ENCODE assay signal across 11 cellular contexts in genomic region chr3:66386011-66386924, GRCh38.
DNase-seq lines count a peak whose midpoint lies in the region; ATAC-seq, FAIRE-seq and TF ChIP-seq lines count a peak whose summit lies in the region.
"Had no signal": no experiment of that assay in that cellular context is flagged by ENCODE, and none has a peak within 500 bp of the region (broad histone marks: within the 10 kb centered on the region; RNA-seq: fewer than 3 reads in every experiment).

No MANE protein-coding gene starts in this region.

- no peak overlapping the region for H4K91ac ChIP-seq in H9 (ENCODE audit: insufficient read length, low read depth, low read length)

- no peak overlapping the region for H3K9ac ChIP-seq in H9 (ENCODE audit: extremely low read depth, insufficient read length, low read length)

- FAIRE-seq in small intestine (lab: Jason Lieb, UNC), result no peak

- peaks cover 15 to 36% of the 10 kb centered on the region in 2 donors for H3K36me3 ChIP-seq in small intestine (ENCODE audit: control insufficient read depth in 2 of 2, insufficient read depth in 2 of 2, low read length in 2 of 2)

- H3K14ac ChIP-seq in H9 (ENCODE audit: insufficient read depth, low read length), result no peak overlapping the region

- ATAC-seq in GM18909 (IDR thresholded peaks at IDR 0.05; ENCODE audit: poor library complexity, unreplicated experiment), result peak; percentile 92
- ATAC-seq in HG03558 (IDR thresholded peaks at IDR 0.05; ENCODE audit: extremely low read depth, unreplicated experiment), result peak; percentile 82

- H3K23me2 ChIP-seq in H9 (ENCODE audit: insufficient read length, low read depth, low read length, poor library complexity, severe bottlenecking), result no peaks in the 10 kb centered on the region

- H2AFZ ChIP-seq in H9 (ENCODE audit: low read length), result no peak overlapping the region

- no peak overlapping the region for H2BK12ac ChIP-seq in H9 (ENCODE audit: insufficient read length, low read depth, low read length)

- no peak overlapping the region for H2BK15ac ChIP-seq in H9 (ENCODE audit: low read depth, low read length)

- DNase-seq in H9 (no peak), neural crest cell (ENCODE audit: low read depth, low spot score) (no peak), small intestine (no peak), NCI-H1417 (lab: John Stamatoyannopoulos, UW) (no peak), NCI-H524 treated with DMSO at 0.1 percent for 48 hours (lab: John Stamatoyannopoulos, UW) (no peak)
- DNase-seq in activated T-helper 1 cell treated with anti-CD3 and anti-CD28 coated beads, Interleukin-12 subunit alpha, Interleukin-12 subunit beta, Interleukin-2, Interleukin-4 antibody, amounts not matched to agents 30 ng/mL and 10 ng/mL and 1 ng/mL, durations not matched to agents 14 hours and 24 hours and 36 hours (ENCODE audit: low spot score), result no peak
- DNase-seq: activated CD4-positive, alpha-beta T cell treated with anti-CD3 and anti-CD28 coated beads, Interleukin-2, amount 50 U/mL, for 1 hour; NCI-H748 treated with DMSO at 0.1 percent for 48 hours; stimulated activated CD4-positive, alpha-beta T cell treated with anti-CD3 and anti-CD28 coated beads, Interleukin-2, amount 100 ng/mL, for 24 hours had no signal

- WGBS in H9 (ENCODE audit: extremely low coverage, insufficient read length, low lambda C conversion rate), result no CpG with 5 or more reads among the region's 12 CpGs
- 92 to 97% (median 96%) methylated on average over 12 of the region's 12 CpGs for WGBS in small intestine, 3 donors

- H4K20me1 ChIP-seq in H9 (ENCODE audit: control insufficient read depth, insufficient read depth, insufficient read length), result peaks cover 3% of the 10 kb centered on the region

- no peaks in the 10 kb centered on the region for H3K27me3 ChIP-seq in H9 (ENCODE audit: insufficient read depth, low read length)
- no peaks in the 10 kb centered on the region for H3K27me3 ChIP-seq in small intestine (ENCODE audit: control insufficient read depth in 2 of 2, insufficient read depth in 2 of 2, low read length in 2 of 2)

- no peak overlapping the region for H3K4me3 Mint-ChIP-seq in H9
- H3K4me3 Mint-ChIP-seq in neural crest cell, result peak overlapping the region; percentile 38
- H3K4me3 Mint-ChIP-seq in activated T-helper 1 cell treated with anti-CD3 and anti-CD28 coated beads, Interleukin-12 subunit alpha, Interleukin-12 subunit beta, Interleukin-2, Interleukin-4 antibody, amounts not matched to agents 30 ng/mL and 10 ng/mL and 1 ng/mL, durations not matched to agents 14 hours and 24 hours and 36 hours, result no peak overlapping the region

- no peak overlapping the region for H3T11ph ChIP-seq in H9 (ENCODE audit: low read length)

- H2BK5ac ChIP-seq in H9 (ENCODE audit: insufficient read length, low read length), result no peak overlapping the region

- no peaks in the 10 kb centered on the region for H3K27me3 Mint-ChIP-seq in H9 (ENCODE audit: low read depth)
- H3K27me3 Mint-ChIP-seq in neural crest cell (ENCODE audit: low read depth), result peaks cover 8% of the 10 kb centered on the region
- no peaks in the 10 kb centered on the region for H3K27me3 Mint-ChIP-seq in activated T-helper 1 cell treated with anti-CD3 and anti-CD28 coated beads, Interleukin-12 subunit alpha, Interleukin-12 subunit beta, Interleukin-2, Interleukin-4 antibody, amounts not matched to agents 30 ng/mL and 10 ng/mL and 1 ng/mL, durations not matched to agents 14 hours and 24 hours and 36 hours (ENCODE audit: insufficient read depth)

- H3K4me3 ChIP-seq in small intestine (ENCODE audit: low read depth in 1 of 2, low read length in 2 of 2), result no peak overlapping the region

- H3K4me1 ChIP-seq in H9 (ENCODE audit: insufficient read depth, low read length) (no peaks in the 10 kb centered on the region), small intestine (ENCODE audit: control insufficient read depth in 2 of 2, insufficient read depth in 1 of 2, low read depth in 1 of 2, low read length in 1 of 2) (no peaks in the 10 kb centered on the region)

- no peak overlapping the region for H2BK20ac ChIP-seq in H9 (ENCODE audit: low read depth, low read length, poor library complexity, severe bottlenecking)

- H3K4me2 ChIP-seq in H9 (ENCODE audit: insufficient read depth, insufficient read length, low read length), result no peak overlapping the region

- H3K9me3 ChIP-seq in H9 (ENCODE audit: control insufficient read depth, low read depth, low read length) (no peaks in the 10 kb centered on the region), small intestine (ENCODE audit: control insufficient read depth, low read depth) (no peaks in the 10 kb centered on the region)

- no peak overlapping the region for H3K4ac ChIP-seq in H9 (ENCODE audit: low read depth, low read length)

- TF ChIP-seq CTCF in H9 (conservative IDR thresholded peaks at IDR 0.05) (no peak), neural crest cell (conservative IDR thresholded peaks at IDR 0.05) (no peak)

- no peak overlapping the region for H4K8ac ChIP-seq in H9 (replicated peaks; ENCODE audit: insufficient read length, low read depth, low read length)

- H4K5ac ChIP-seq in H9 (ENCODE audit: insufficient read length, low read depth, low read length), result no peak overlapping the region

- H3K27ac ChIP-seq in H9 (ENCODE audit: insufficient read length, low read depth, low read length) (no peak overlapping the region), small intestine (ENCODE audit: low read depth in 1 of 2, low read length in 1 of 2) (no peak overlapping the region)

- H3K27ac Mint-ChIP-seq in H9, result peak overlapping the region in 2 of 3 experiments; percentile 39 to 86; a peak in 3 of 7 replicates
- H3K27ac Mint-ChIP-seq in neural crest cell (ENCODE audit: unreplicated experiment), result peak overlapping the region; percentile 8
- no peak overlapping the region for H3K27ac Mint-ChIP-seq in activated T-helper 1 cell treated with anti-CD3 and anti-CD28 coated beads, Interleukin-12 subunit alpha, Interleukin-12 subunit beta, Interleukin-2, Interleukin-4 antibody, amounts not matched to agents 30 ng/mL and 10 ng/mL and 1 ng/mL, durations not matched to agents 14 hours and 24 hours and 36 hours

- no peaks in the 10 kb centered on the region for H3K79me1 ChIP-seq in H9 (ENCODE audit: insufficient read depth, low read depth, low read length, poor library complexity, severe bottlenecking)

- no peak overlapping the region for H2AK5ac ChIP-seq in H9 (ENCODE audit: insufficient read length, low read length)

- H3K79me2 ChIP-seq in H9 (ENCODE audit: insufficient read depth, low read length), result peaks cover 2% of the 10 kb centered on the region; the same call in 1 of the 2 replicates

- H3K18ac ChIP-seq in H9 (ENCODE audit: insufficient read length, low read depth, low read length), result no peak overlapping the region

- H3K4me1 Mint-ChIP-seq in H9 (peaks cover 7 to 13% of the 10 kb centered on the region in 2 experiments), neural crest cell (peaks cover 36% of the 10 kb centered on the region)
- H3K4me1 Mint-ChIP-seq in activated T-helper 1 cell treated with anti-CD3 and anti-CD28 coated beads, Interleukin-12 subunit alpha, Interleukin-12 subunit beta, Interleukin-2, Interleukin-4 antibody, amounts not matched to agents 30 ng/mL and 10 ng/mL and 1 ng/mL, durations not matched to agents 14 hours and 24 hours and 36 hours (ENCODE audit: low read depth), result peaks cover 27% of the 10 kb centered on the region

- H3K36me3 Mint-ChIP-seq in H9 (ENCODE audit: insufficient read depth in 1 of 3, low read depth in 3 of 3) (peaks cover 65 to 89% (median 85%) of the 10 kb centered on the region in 3 experiments), neural crest cell (ENCODE audit: low read depth) (peaks cover 66% of the 10 kb centered on the region)
- H3K36me3 Mint-ChIP-seq in activated T-helper 1 cell treated with anti-CD3 and anti-CD28 coated beads, Interleukin-12 subunit alpha, Interleukin-12 subunit beta, Interleukin-2, Interleukin-4 antibody, amounts not matched to agents 30 ng/mL and 10 ng/mL and 1 ng/mL, durations not matched to agents 14 hours and 24 hours and 36 hours (ENCODE audit: low read depth), result peaks cover 71% of the 10 kb centered on the region

- no peak overlapping the region for H3K23ac ChIP-seq in H9 (ENCODE audit: insufficient read length, low read depth, low read length)

- H3K9me3 Mint-ChIP-seq in H9 (no peaks in the 10 kb centered on the region), neural crest cell (peaks cover 2% of the 10 kb centered on the region)
- H3K9me3 Mint-ChIP-seq in activated T-helper 1 cell treated with anti-CD3 and anti-CD28 coated beads, Interleukin-12 subunit alpha, Interleukin-12 subunit beta, Interleukin-2, Interleukin-4 antibody, amounts not matched to agents 30 ng/mL and 10 ng/mL and 1 ng/mL, durations not matched to agents 14 hours and 24 hours and 36 hours, result no peaks in the 10 kb centered on the region

- no peak overlapping the region for H2BK120ac ChIP-seq in H9 (ENCODE audit: low read depth, low read length, poor library complexity, severe bottlenecking)

- intact Hi-C loops in activated T-helper 1 cell treated with anti-CD3 and anti-CD28 coated beads, Interleukin-12 subunit alpha, Interleukin-12 subunit beta, Interleukin-2, Interleukin-4 antibody, amounts not matched to agents 30 ng/mL and 10 ng/mL and 1 ng/mL, durations not matched to agents 14 hours and 24 hours and 36 hours (cut with micrococcal nuclease), result no loop called here

- no peak overlapping the region for H3K56ac ChIP-seq in H9 (ENCODE audit: insufficient read length, low read depth, low read length)
